ENCODE assay signal across 8 cellular contexts in genomic region chr5:33936004-33936380, GRCh38. TPM values are rescaled to one million over a fixed set of nuclear protein-coding genes. Genes with fewer than 3 reads are reported as not detected.
DNase-seq lines count a peak whose midpoint lies in the region; ATAC-seq, FAIRE-seq and TF ChIP-seq lines count a peak whose summit lies in the region.

No MANE protein-coding gene starts in this region.

- H3K4ac ChIP-seq in mesenchymal stem cell (ENCODE audit: low read depth in 1 of 2, low read length in 2 of 2) = no peak overlapping the region

- peaks cover 1% of the 10 kb centered on the region for H3K9me3 Mint-ChIP-seq in endodermal cell

- H3K4me3 Mint-ChIP-seq in endodermal cell = peak overlapping the region; percentile 62

- H3K36me3 ChIP-seq in endodermal cell (ENCODE audit: control insufficient read depth, insufficient read depth, low read length) (no peaks in the 10 kb centered on the region), mesenchymal stem cell (ENCODE audit: control insufficient read depth in 1 of 2, insufficient read depth in 2 of 2, low read depth in 1 of 2, low read length in 2 of 2) (no peaks in the 10 kb centered on the region)

- H3K27ac ChIP-seq in endodermal cell (ENCODE audit: low read depth, low read length) (no peak overlapping the region), mesenchymal stem cell (ENCODE audit: low read length, poor library complexity, severe bottlenecking) (no peak overlapping the region)

- H3K79me1 ChIP-seq in mesenchymal stem cell (replicated peaks; ENCODE audit: low read length, poor library complexity, severe bottlenecking) = no peaks in the 10 kb centered on the region

- H3K14ac ChIP-seq in mesenchymal stem cell (ENCODE audit: low read length in 2 of 2) = no peak overlapping the region

- peaks cover 35% of the 10 kb centered on the region for H3K27me3 Mint-ChIP-seq in endodermal cell (ENCODE audit: insufficient read depth)

- H2BK15ac ChIP-seq in mesenchymal stem cell (ENCODE audit: low read depth, poor library complexity, severe bottlenecking) = no peak overlapping the region

- H3K9ac ChIP-seq in endodermal cell (ENCODE audit: extremely low read depth, low read length, poor library complexity, severe bottlenecking) (no peak overlapping the region), mesenchymal stem cell (ENCODE audit: low read length) (no peak overlapping the region)

- CTCF ChIA-PET in GM10248 (lab: Yijun Ruan, JAX) = interaction anchor here (0.8 to 6.0 kb wide), 24 partner anchors 10 to 500 kb away, joined by 3 to 68 read pairs (median 6); partner anchors contain the start of gene ADAMTS12

- FAIRE-seq in HTR-8/SVneo (lab: Jason Lieb, UNC) = peak; percentile 65

- no peak overlapping the region for H2BK12ac ChIP-seq in mesenchymal stem cell (ENCODE audit: low read length in 2 of 2)

- POLR2A ChIA-PET in GM10248 (lab: Yijun Ruan, JAX) = no interaction called here

- H3K23ac ChIP-seq in mesenchymal stem cell (ENCODE audit: low read length in 2 of 2) = no peak overlapping the region

- peak overlapping the region; percentile 49 for H3K4me3 ChIP-seq in WI38 (ENCODE audit: low read depth, low read length)
- peak overlapping the region; percentile 80 for H3K4me3 ChIP-seq in endodermal cell (ENCODE audit: low read length)
- peak overlapping the region; percentile 51 to 85 for H3K4me3 ChIP-seq in mesenchymal stem cell (ENCODE audit: insufficient read depth in 1 of 2, low read depth in 1 of 2, low read length in 2 of 2)

- H3K4me2 ChIP-seq in mesenchymal stem cell (ENCODE audit: low read length, poor library complexity, severe bottlenecking) = peak overlapping the region; percentile 97

- no peak overlapping the region for H3K27ac Mint-ChIP-seq in endodermal cell

- H4K8ac ChIP-seq in mesenchymal stem cell (ENCODE audit: low read length) = no peak overlapping the region

- H2AFZ ChIP-seq in mesenchymal stem cell (ENCODE audit: low read depth, low read length) = no peak overlapping the region

- no peak overlapping the region for H4K91ac ChIP-seq in mesenchymal stem cell (ENCODE audit: low read length)

- peaks cover 20% of the 10 kb centered on the region for H3K27me3 ChIP-seq in endodermal cell (ENCODE audit: control insufficient read depth, insufficient read depth, low read length, poor library complexity, severe bottlenecking)
- H3K27me3 ChIP-seq in mesenchymal stem cell (ENCODE audit: control insufficient read depth in 1 of 2, insufficient read depth in 1 of 2, low read length in 2 of 2) = peaks cover 16 to 42% of the 10 kb centered on the region in 2 experiments

- H3K4me1 Mint-ChIP-seq in endodermal cell = peaks cover 19% of the 10 kb centered on the region

- WGBS in endodermal cell (ENCODE audit: insufficient coverage in 1 of 2, insufficient read length in 1 of 2), 2 experiments = 2 to 3% methylated on average over 19 to 30 of the region's 30 CpGs
- WGBS in mesenchymal stem cell = 1% methylated on average over 30 of the region's 30 CpGs

- peak; percentile 9 for TF ChIP-seq CTCF in GM10248 (IDR thresholded peaks at IDR 0.05; ENCODE audit: control extremely low read depth, extremely low read depth, low read depth, missing control alignments)
- TF ChIP-seq CTCF in WI38 (IDR thresholded peaks at IDR 0.05; ENCODE audit: low read depth, low read length) = peak; percentile 7; the same call in 1 of the 2 replicates
- no peak for TF ChIP-seq CTCF in endodermal cell (conservative IDR thresholded peaks at IDR 0.05)

- H2BK5ac ChIP-seq in mesenchymal stem cell (ENCODE audit: low read depth, low read length, poor library complexity, severe bottlenecking) = no peak overlapping the region

- H2AK5ac ChIP-seq in mesenchymal stem cell (ENCODE audit: low read length, severe bottlenecking) = no peak overlapping the region

- no peak overlapping the region for H3K18ac ChIP-seq in mesenchymal stem cell (ENCODE audit: low read depth in 1 of 2, low read length in 2 of 2)

- no peak overlapping the region for H2BK120ac ChIP-seq in mesenchymal stem cell (ENCODE audit: low read depth, low read length)

- H3K9me3 ChIP-seq in endodermal cell (ENCODE audit: control insufficient read depth, low read length) (no peaks in the 10 kb centered on the region), mesenchymal stem cell (ENCODE audit: control insufficient read depth, low read length) (no peaks in the 10 kb centered on the region)

- DNase-seq in GM10248 (ENCODE audit: extremely low spot score) (peak; percentile 74), HTR-8/SVneo (ENCODE audit: insufficient read length, low spot score) (peak; percentile 90), endodermal cell (peak; percentile 95), mesenchymal stem cell (peak; percentile 72)
- peak; percentile 62 for DNase-seq in stimulated activated naive CD8-positive, alpha-beta T cell treated with anti-CD3 and anti-CD28 coated beads, Interleukin-15, Interleukin-2, amounts not matched to agents 100 U/mL and 50 U/mL, for 24 hours

- no peaks in the 10 kb centered on the region for H3K36me3 Mint-ChIP-seq in endodermal cell (ENCODE audit: low read depth)

- peak; percentile 55 for ATAC-seq in stimulated activated naive CD8-positive, alpha-beta T cell treated with anti-CD3 and anti-CD28 coated beads, Interleukin-15, Interleukin-2, amounts not matched to agents 100 U/mL and 50 U/mL, for 24 hours
- ATAC-seq in HG02623 (IDR thresholded peaks at IDR 0.05; ENCODE audit: unreplicated experiment) (no peak), HG03439 (IDR thresholded peaks at IDR 0.05; ENCODE audit: unreplicated experiment) (no peak)

- H3K4me1 ChIP-seq in endodermal cell (ENCODE audit: control insufficient read depth, insufficient read depth, low read length) (peaks cover 3% of the 10 kb centered on the region), mesenchymal stem cell (ENCODE audit: control insufficient read depth, insufficient read depth, low read depth, low read length) (peaks cover 8% of the 10 kb centered on the region)

RNA-seq across cellular contexts. Expression of gene RXFP3, which starts 0.2 kb away (rescaled TPM):
- under 1 TPM in 1 of 2 donors, not detected in 1; 0.13 TPM for total RNA-seq in endodermal cell
- polyA plus RNA-seq in endodermal cell (2013, experiment 1 of 2) = not detected
- not detected for polyA plus RNA-seq in endodermal cell (2013, experiment 2 of 2)
- not detected for polyA plus RNA-seq in mesenchymal stem cell (2013, experiment 1 of 2)
- polyA plus RNA-seq in mesenchymal stem cell (2013, experiment 2 of 2) = not detected

RNA-seq across cellular contexts. Expression of gene ADAMTS12, which starts 44.2 kb away (rescaled TPM):
- 100 to 1,000 TPM in 1 of 2 donors, 10 to 100 TPM in 1; 80.2 to 123 TPM for total RNA-seq in endodermal cell
- polyA plus RNA-seq in endodermal cell (2013, experiment 1 of 2) = 14.2 TPM
- polyA plus RNA-seq in endodermal cell (2013, experiment 2 of 2) = 14.2 TPM
- 95.8 TPM for polyA plus RNA-seq in mesenchymal stem cell (2013, experiment 1 of 2)
- polyA plus RNA-seq in mesenchymal stem cell (2013, experiment 2 of 2) = 95.5 TPM

RNA-seq across cellular contexts. Expression of gene SLC45A2, which starts 48.5 kb away (rescaled TPM):
- total RNA-seq in endodermal cell = under 1 TPM in 1 of 2 donors, not detected in 1; 0.20 TPM
- 0.50 TPM for polyA plus RNA-seq in endodermal cell (2013, experiment 1 of 2)
- 0.41 TPM for polyA plus RNA-seq in endodermal cell (2013, experiment 2 of 2)
- polyA plus RNA-seq in mesenchymal stem cell (2013, experiment 1 of 2) = 0.28 TPM
- 0.23 TPM for polyA plus RNA-seq in mesenchymal stem cell (2013, experiment 2 of 2)
